ENCODE assay signal across 9 cellular contexts in the genomic region with DNA sequence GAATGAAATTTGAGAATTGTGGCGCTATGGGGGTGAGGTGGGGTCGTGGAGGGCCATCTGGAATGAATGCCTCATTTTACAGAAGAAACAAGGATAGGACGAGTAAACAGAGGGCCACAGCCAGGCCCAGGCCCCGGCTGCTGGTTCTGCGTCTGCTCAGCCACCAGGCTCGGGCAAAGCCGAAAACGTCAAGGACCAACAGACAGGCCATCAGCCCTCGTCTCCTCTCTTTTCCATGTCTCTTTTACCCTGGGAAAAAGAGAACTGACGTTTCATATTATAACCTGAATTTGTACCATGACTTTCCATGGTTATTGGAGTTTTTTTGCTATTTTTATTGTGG.
A peak's percentile ranks its signal among the peaks of the same experiment; 100 is the strongest.
DNase-seq lines count a peak whose midpoint lies in the region; ATAC-seq and TF ChIP-seq lines count a peak whose summit lies in the region.
"Had no signal": no experiment of that assay in that cellular context is flagged by ENCODE, and none has a peak within 500 bp of the region (broad histone marks: within the 10 kb centered on the region; RNA-seq: fewer than 3 reads in every experiment).

No MANE protein-coding gene starts in this region.

- H3K36me3 Mint-ChIP-seq in T-helper 17 cell (ENCODE audit: low read depth) = peaks cover 3% of the 10 kb centered on the region

- H3K79me2 ChIP-seq in DOHH2 (ENCODE audit: control insufficient read depth, low read length) (no peaks in the 10 kb centered on the region), MM.1S (ENCODE audit: low read length) (no peaks in the 10 kb centered on the region)

- no peak for DNase-seq in MM.1S
- no peak for DNase-seq in T-helper 17 cell
- no peak for DNase-seq in NCI-H2171 (lab: John Stamatoyannopoulos, UW)

- no peaks in the 10 kb centered on the region for H3F3A ChIP-seq in DOHH2 (ENCODE audit: control insufficient read depth, insufficient read depth)
- H3F3A ChIP-seq in MM.1S (ENCODE audit: insufficient read depth, low read length) = no peaks in the 10 kb centered on the region

- H3K27me3 ChIP-seq in DOHH2 (ENCODE audit: control insufficient read depth, low read length) (no peaks in the 10 kb centered on the region), MM.1S (replicated peaks; ENCODE audit: insufficient read depth, low read length) (no peaks in the 10 kb centered on the region), skeletal muscle satellite cell (ENCODE audit: control insufficient read depth, insufficient read depth, low read length) (peaks cover 10% of the 10 kb centered on the region)
- H3K27me3 ChIP-seq: Peyer's patch had no signal

- H3K36me3 ChIP-seq in DOHH2 (ENCODE audit: control insufficient read depth, low read length) = no peaks in the 10 kb centered on the region
- H3K36me3 ChIP-seq in MM.1S (replicated peaks; ENCODE audit: insufficient read depth, low read length) = no peaks in the 10 kb centered on the region
- H3K36me3 ChIP-seq in skeletal muscle satellite cell (ENCODE audit: insufficient read depth, low read length) = no peaks in the 10 kb centered on the region
- H3K36me3 ChIP-seq: Peyer's patch had no signal

- no peak overlapping the region for H3K27ac ChIP-seq in DOHH2 (ENCODE audit: low read depth, low read length)
- H3K27ac ChIP-seq in MM.1S (ENCODE audit: low read length) = no peak overlapping the region
- H3K27ac ChIP-seq: Peyer's patch had no signal

- no peak overlapping the region for H3K4me3 Mint-ChIP-seq in T-helper 17 cell
- H3K4me3 Mint-ChIP-seq: T-helper 2 cell treated with Interferon-gamma antibody and Interleukin-4, amounts not matched to agents 5 μg/mL and 100 μg/mL, for 36 hours had no signal

- H3K9me3 ChIP-seq in DOHH2 (ENCODE audit: control insufficient read depth, insufficient read depth, low read length) (0 out of 2 replicates have a peak, but pooled peaks cover 4% of the 10 kb centered on the region), MM.1S (replicated peaks; ENCODE audit: insufficient read depth, low read length) (no peaks in the 10 kb centered on the region), T-helper 17 cell (ENCODE audit: control insufficient read depth, low read length, poor library complexity, severe bottlenecking) (no peaks in the 10 kb centered on the region), skeletal muscle satellite cell (replicated peaks; ENCODE audit: low read length) (no peaks in the 10 kb centered on the region)
- H3K9me3 ChIP-seq: Peyer's patch had no signal

- TF ChIP-seq CTCF in DOHH2 (IDR thresholded peaks at IDR 0.05; ENCODE audit: low read depth, low read length, poor library complexity, severe bottlenecking) = no peak
- no peak for TF ChIP-seq CTCF in MM.1S (IDR thresholded peaks at IDR 0.05; ENCODE audit: low read length)

- H3K27ac Mint-ChIP-seq in T-helper 17 cell = peak overlapping the region; percentile 51
- H3K27ac Mint-ChIP-seq: T-helper 2 cell treated with Interferon-gamma antibody and Interleukin-4, amounts not matched to agents 5 μg/mL and 100 μg/mL, for 36 hours had no signal

- H2AFZ ChIP-seq in MM.1S (ENCODE audit: low read length) = no peak overlapping the region

- H3K4me2 ChIP-seq in DOHH2 (ENCODE audit: low read length) = peak overlapping the region; percentile 40; the same call in 1 of the 2 replicates
- H3K4me2 ChIP-seq in MM.1S (ENCODE audit: low read depth, low read length) = 0 out of 2 replicates have a peak overlapping the region, but pooled peaks have one; percentile 24
- H3K4me2 ChIP-seq in skeletal muscle satellite cell (ENCODE audit: low read length) = peak overlapping the region; percentile 35

- H4K20me1 ChIP-seq in DOHH2 (ENCODE audit: control insufficient read depth, insufficient read depth, low read depth, low read length) = no peaks in the 10 kb centered on the region
- no peaks in the 10 kb centered on the region for H4K20me1 ChIP-seq in MM.1S (ENCODE audit: insufficient read depth, low read length)

- H3K9ac ChIP-seq in MM.1S (ENCODE audit: low read length) = no peak overlapping the region
- no peak overlapping the region for H3K9ac ChIP-seq in skeletal muscle satellite cell (ENCODE audit: low read depth, low read length)

- H3K4me1 ChIP-seq in DOHH2 (ENCODE audit: control insufficient read depth, low read length) (peaks cover 16% of the 10 kb centered on the region), MM.1S (ENCODE audit: low read length) (no peaks in the 10 kb centered on the region), skeletal muscle satellite cell (ENCODE audit: control insufficient read depth, insufficient read depth, low read length) (no peaks in the 10 kb centered on the region)
- H3K4me1 ChIP-seq: Peyer's patch had no signal

- no peaks in the 10 kb centered on the region for H3K9me2 ChIP-seq in DOHH2 (replicated peaks; ENCODE audit: control insufficient read depth, low read length)
- no peaks in the 10 kb centered on the region for H3K9me2 ChIP-seq in MM.1S (replicated peaks; ENCODE audit: insufficient read depth, low read length)

- H3K4me1 Mint-ChIP-seq in T-helper 17 cell = peaks cover 4% of the 10 kb centered on the region

- no peak overlapping the region for H3K4me3 ChIP-seq in DOHH2 (ENCODE audit: low read length)
- H3K4me3 ChIP-seq in MM.1S (ENCODE audit: low read length) = no peak overlapping the region
- no peak overlapping the region for H3K4me3 ChIP-seq in skeletal muscle satellite cell (ENCODE audit: low read length)
- H3K4me3 ChIP-seq: Peyer's patch had no signal

- peaks cover 30% of the 10 kb centered on the region for H3K27me3 Mint-ChIP-seq in T-helper 17 cell

- no peak for ATAC-seq in T-helper 17 cell
- ATAC-seq in GM18867 (IDR thresholded peaks at IDR 0.05; ENCODE audit: unreplicated experiment) = no peak
- ATAC-seq in HG02970 (IDR thresholded peaks at IDR 0.05; ENCODE audit: low FRiP score, unreplicated experiment) = no peak
